1 cellular context compared by ENCODE assay signal in genomic region chr7:65397730-65398142, GRCh38.
TF ChIP-seq lines count a peak whose summit lies in the region.

No MANE protein-coding gene starts in this region.

TF ChIP-seq in HepG2, 621 proteins besides CTCF, POLR2A, EP300 and RAD21 (continued from another document and continues in another):
- 0 out of 2 replicates have a peak, but pooled peaks have one; percentile 44 for TF ChIP-seq HMGXB3 (CRISPR knock-in tag; IDR thresholded peaks at IDR 0.05; ENCODE audit: borderline replicate concordance)
- TF ChIP-seq BHLHE40 (IDR thresholded peaks at IDR 0.05; ENCODE audit: low read length): peak; percentile 61; the same call in 1 of the 2 replicates
- no peak for TF ChIP-seq KLF16 (CRISPR knock-in tag; IDR thresholded peaks at IDR 0.05)
- peak; percentile 72 for TF ChIP-seq ZMYM4 (CRISPR knock-in tag; IDR thresholded peaks at IDR 0.05)
- TF ChIP-seq ASH2L (IDR thresholded peaks at IDR 0.05; ENCODE audit: insufficient read length, low read depth, low read length): peak; percentile 3
- TF ChIP-seq RFX5 (IDR thresholded peaks at IDR 0.05; ENCODE audit: low read depth, low read length): peak; percentile 82
- TF ChIP-seq ZNF644 (CRISPR knock-in tag; IDR thresholded peaks at IDR 0.05; ENCODE audit: low read depth): peak; percentile 82
- TF ChIP-seq ISL2 (CRISPR knock-in tag; IDR thresholded peaks at IDR 0.05): peak; percentile 53
- no peak for TF ChIP-seq SMAD9 (CRISPR knock-in tag; IDR thresholded peaks at IDR 0.05)
- peak; percentile 60; the same call in 1 of the 2 replicates for TF ChIP-seq HNF4G (IDR thresholded peaks at IDR 0.05; ENCODE audit: borderline replicate concordance, low read depth, low read length)
- TF ChIP-seq HNF4G (CRISPR knock-in tag; IDR thresholded peaks at IDR 0.05; ENCODE audit: borderline replicate concordance, low read depth): no peak
- 0 out of 4 replicates have a peak, but pooled peaks of 1 of the 2 experiments have one; percentile 31 for TF ChIP-seq HMGXB4 (CRISPR knock-in tag; IDR thresholded peaks at IDR 0.05; ENCODE audit: borderline replicate concordance in 1 of 2, low read depth in 1 of 2)
- peak; percentile 86 for TF ChIP-seq ARID5B (CRISPR knock-in tag; IDR thresholded peaks at IDR 0.05)
- TF ChIP-seq KAT8 (CRISPR knock-in tag; IDR thresholded peaks at IDR 0.05): peak; percentile 65
- TF ChIP-seq CEBPG (CRISPR knock-in tag; IDR thresholded peaks at IDR 0.05): peak; percentile 61
- 0 out of 2 replicates have a peak, but pooled peaks have one; percentile 44 for TF ChIP-seq FOXK2 (IDR thresholded peaks at IDR 0.05)
- no peak for TF ChIP-seq GTF2F1 (IDR thresholded peaks at IDR 0.05; ENCODE audit: low read length)
- 0 out of 2 replicates have a peak, but pooled peaks have one; percentile 27 for TF ChIP-seq GLI4 (CRISPR knock-in tag; IDR thresholded peaks at IDR 0.05; ENCODE audit: borderline replicate concordance)
- TF ChIP-seq HMG20A (CRISPR knock-in tag; IDR thresholded peaks at IDR 0.05; ENCODE audit: borderline replicate concordance): peak; percentile 76; the same call in 1 of the 2 replicates
- TF ChIP-seq ERF (CRISPR knock-in tag; IDR thresholded peaks at IDR 0.05): peak; percentile 73; the same call in 1 of the 2 replicates
- TF ChIP-seq HNF4A (CRISPR knock-in tag; IDR thresholded peaks at IDR 0.05): peak; percentile 51
- no peak for TF ChIP-seq GLMP (CRISPR knock-in tag; IDR thresholded peaks at IDR 0.05; ENCODE audit: borderline replicate concordance)
- TF ChIP-seq ATF3 (CRISPR knock-in tag; IDR thresholded peaks at IDR 0.05): peak; percentile 53; the same call in 1 of the 2 replicates
- peak; percentile 28; the same call in 1 of the 2 replicates for TF ChIP-seq ZNF580 (CRISPR knock-in tag; IDR thresholded peaks at IDR 0.05; ENCODE audit: borderline replicate concordance, low read depth)
- no peak for TF ChIP-seq KLF13 (CRISPR knock-in tag; IDR thresholded peaks at IDR 0.05)
- no peak for TF ChIP-seq IRF2 (CRISPR knock-in tag; IDR thresholded peaks at IDR 0.05)
- no peak for TF ChIP-seq CHD2 (IDR thresholded peaks at IDR 0.05; ENCODE audit: low read depth, low read length)
- TF ChIP-seq ZNF512B (CRISPR knock-in tag; IDR thresholded peaks at IDR 0.05; ENCODE audit: borderline replicate concordance): no peak
- no peak for TF ChIP-seq PREB (CRISPR knock-in tag; IDR thresholded peaks at IDR 0.05)
- TF ChIP-seq HDAC2 (CRISPR knock-in tag; IDR thresholded peaks at IDR 0.05): peak; percentile 77
- TF ChIP-seq MXD4 (CRISPR knock-in tag; IDR thresholded peaks at IDR 0.05): peak; percentile 90; the same call in 1 of the 2 replicates
- TF ChIP-seq ZNF331 (CRISPR knock-in tag; IDR thresholded peaks at IDR 0.05): peak; percentile 66
- 0 out of 2 replicates have a peak, but pooled peaks have one; percentile 47 for TF ChIP-seq FOXJ3 (CRISPR knock-in tag; IDR thresholded peaks at IDR 0.05; ENCODE audit: borderline replicate concordance)
- TF ChIP-seq CBX5 (CRISPR knock-in tag; IDR thresholded peaks at IDR 0.05; ENCODE audit: borderline replicate concordance): peak; percentile 55; the same call in 1 of the 2 replicates
- TF ChIP-seq FOXP4 (CRISPR knock-in tag; IDR thresholded peaks at IDR 0.05): peak; percentile 77
- TF ChIP-seq FOXK1 (CRISPR knock-in tag; IDR thresholded peaks at IDR 0.05; ENCODE audit: borderline replicate concordance, low read depth): peak; percentile 64; the same call in 1 of the 2 replicates
- TF ChIP-seq ARNTL (CRISPR knock-in tag; IDR thresholded peaks at IDR 0.05): peak; percentile 73
- TF ChIP-seq E2F2 (CRISPR knock-in tag; IDR thresholded peaks at IDR 0.05; ENCODE audit: borderline replicate concordance): no peak
